Comparison of ENCODE assay signal across 7 cellular contexts in genomic region chr16:88165673-88166072, GRCh38.
DNase-seq lines count a peak whose midpoint lies in the region; ATAC-seq and TF ChIP-seq lines count a peak whose summit lies in the region.
"Not testable (repeated sequence)": the region's sequence is repeated elsewhere in the genome, so short reads cannot be mapped to it uniquely, and the experiment has no call there.

No MANE protein-coding gene starts in this region.

- not testable (repeated sequence) for TF ChIP-seq EP300 in gastroesophageal sphincter (IDR thresholded peaks at IDR 0.05)

- H3K27ac Mint-ChIP-seq in chondrocyte (ENCODE audit: unreplicated experiment); natural killer cell; progenitor cell of endocrine pancreas; type B pancreatic cell: not testable (repeated sequence)

- H3K27me3 ChIP-seq in AG04450 (ENCODE audit: control insufficient read depth, insufficient read depth, low read length): not testable (repeated sequence)
- H3K27me3 ChIP-seq in gastroesophageal sphincter: peaks cover 18% of the 10 kb centered on the region

- not testable (repeated sequence) for H3K4me3 Mint-ChIP-seq in chondrocyte (ENCODE audit: unreplicated experiment); natural killer cell; progenitor cell of endocrine pancreas (ENCODE audit: low read depth); type B pancreatic cell

- not testable (repeated sequence) for TF ChIP-seq CTCF in AG04450 (IDR thresholded peaks at IDR 0.05; ENCODE audit: low read depth, low read length); chondrocyte (IDR thresholded peaks at IDR 0.05); gastroesophageal sphincter (IDR thresholded peaks at IDR 0.05); natural killer cell (IDR thresholded peaks at IDR 0.05); progenitor cell of endocrine pancreas (IDR thresholded peaks at IDR 0.05; ENCODE audit: unreplicated experiment); type B pancreatic cell (conservative IDR thresholded peaks at IDR 0.05)

- not testable (repeated sequence) for H3K9me3 ChIP-seq in AG04450 (ENCODE audit: control insufficient read depth, insufficient read depth, low read length); gastroesophageal sphincter

- not testable (repeated sequence) for H3K4me1 Mint-ChIP-seq in chondrocyte (ENCODE audit: low read depth); natural killer cell
- H3K4me1 Mint-ChIP-seq in progenitor cell of endocrine pancreas (ENCODE audit: low read depth): peaks cover 13% of the 10 kb centered on the region
- H3K4me1 Mint-ChIP-seq in type B pancreatic cell (ENCODE audit: unreplicated experiment): peaks cover 14% of the 10 kb centered on the region

- H3K27ac ChIP-seq in AG04450 (ENCODE audit: low read depth, low read length) (peak overlapping the region; percentile 52), gastroesophageal sphincter (peak overlapping the region in 3 of 4 donors; percentile 47 to 63 (median 61))

- POLR2A ChIA-PET in AG04450 (lab: Yijun Ruan, JAX): not testable (repeated sequence)

- H3K27me3 Mint-ChIP-seq in chondrocyte (ENCODE audit: low read depth); natural killer cell (ENCODE audit: low read depth in 2 of 2); type B pancreatic cell: not testable (repeated sequence)
- H3K27me3 Mint-ChIP-seq in progenitor cell of endocrine pancreas: peaks cover 23% of the 10 kb centered on the region

- peaks cover 0 to 33% (median 6%) of the 10 kb centered on the region in 3 donors for H3K4me1 ChIP-seq in gastroesophageal sphincter

- not testable (repeated sequence) for H3K36me3 ChIP-seq in gastroesophageal sphincter

- TF ChIP-seq POLR2A in gastroesophageal sphincter (IDR thresholded peaks at IDR 0.05): not testable (repeated sequence)

- not testable (repeated sequence) for H3K4me3 ChIP-seq in AG04450 (ENCODE audit: low read depth, low read length); gastroesophageal sphincter

- not testable (repeated sequence) for H3K9me3 Mint-ChIP-seq in chondrocyte (ENCODE audit: low read depth); progenitor cell of endocrine pancreas (ENCODE audit: low read depth); type B pancreatic cell
- peaks cover 0 to 11% of the 10 kb centered on the region in 2 donors for H3K9me3 Mint-ChIP-seq in natural killer cell

- intact Hi-C loops in natural killer cell (cut with micrococcal nuclease): not testable (repeated sequence)

- WGBS in gastroesophageal sphincter (ENCODE audit: low coverage in 1 of 2), 2 donors: 20 to 48% methylated on average over 1 to 10 of the region's 14 CpGs

- CTCF ChIA-PET in AG04450 (lab: Charles Lee): not testable (repeated sequence)

- not testable (repeated sequence) for DNase-seq in AG04450 (ENCODE audit: low read depth, low spot score)
- peak; percentile 32 for DNase-seq in chondrocyte (ENCODE audit: low spot score)
- peak; percentile 15 for DNase-seq in islet precursor cell
- DNase-seq in natural killer cell: peak; percentile 9
- DNase-seq in progenitor cell of endocrine pancreas (ENCODE audit: low spot score, unreplicated experiment): peak; percentile 2
- peak; percentile 24 for DNase-seq in type B pancreatic cell (ENCODE audit: extremely low spot score, unreplicated experiment)

- not testable (repeated sequence) for H3K36me3 Mint-ChIP-seq in chondrocyte (ENCODE audit: low read depth); natural killer cell; progenitor cell of endocrine pancreas (ENCODE audit: insufficient read depth); type B pancreatic cell

- peak; percentile 17 for ATAC-seq in gastroesophageal sphincter
- not testable (repeated sequence) for ATAC-seq in natural killer cell
